ENCODE assay signal across 2 cellular contexts in the genomic region with DNA sequence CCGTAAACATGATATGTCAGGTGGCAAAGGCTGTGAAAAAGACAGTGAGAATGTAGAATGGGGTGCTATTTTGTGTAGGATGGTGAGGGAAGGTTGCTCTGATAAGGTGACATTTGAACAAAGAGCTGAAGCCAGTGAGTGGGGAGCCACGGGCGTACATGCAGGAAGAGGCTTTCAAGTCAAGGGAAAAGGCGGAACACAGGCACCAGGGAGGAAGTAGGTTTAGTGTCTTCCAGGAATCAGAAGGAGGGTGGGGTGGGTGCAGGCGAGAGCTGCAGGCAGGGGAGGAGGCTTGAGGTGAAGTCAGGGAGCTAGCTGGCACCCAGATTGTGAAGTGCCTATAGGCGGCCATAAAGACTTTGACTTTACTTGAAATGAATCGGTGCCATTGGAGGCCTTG.
TF ChIP-seq lines count a peak whose summit lies in the region.

No MANE protein-coding gene starts in this region.

TF ChIP-seq in liver, 16 proteins besides CTCF, POLR2A, EP300 and RAD21 (continued from another document):
- TF ChIP-seq, protein P1, sequence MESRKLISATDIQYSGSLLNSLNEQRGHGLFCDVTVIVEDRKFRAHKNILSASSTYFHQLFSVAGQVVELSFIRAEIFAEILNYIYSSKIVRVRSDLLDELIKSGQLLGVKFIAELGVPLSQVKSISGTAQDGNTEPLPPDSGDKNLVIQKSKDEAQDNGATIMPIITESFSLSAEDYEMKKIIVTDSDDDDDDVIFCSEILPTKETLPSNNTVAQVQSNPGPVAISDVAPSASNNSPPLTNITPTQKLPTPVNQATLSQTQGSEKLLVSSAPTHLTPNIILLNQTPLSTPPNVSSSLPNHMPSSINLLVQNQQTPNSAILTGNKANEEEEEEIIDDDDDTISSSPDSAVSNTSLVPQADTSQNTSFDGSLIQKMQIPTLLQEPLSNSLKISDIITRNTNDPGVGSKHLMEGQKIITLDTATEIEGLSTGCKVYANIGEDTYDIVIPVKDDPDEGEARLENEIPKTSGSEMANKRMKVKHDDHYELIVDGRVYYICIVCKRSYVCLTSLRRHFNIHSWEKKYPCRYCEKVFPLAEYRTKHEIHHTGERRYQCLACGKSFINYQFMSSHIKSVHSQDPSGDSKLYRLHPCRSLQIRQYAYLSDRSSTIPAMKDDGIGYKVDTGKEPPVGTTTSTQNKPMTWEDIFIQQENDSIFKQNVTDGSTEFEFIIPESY (IDR thresholded peaks at IDR 0.05): no peak
- TF ChIP-seq TAF1 (conservative IDR thresholded peaks at IDR 0.05) (no peak), FOXA1 (IDR thresholded peaks at IDR 0.05) (no peak), EGR1 (IDR thresholded peaks at IDR 0.05; ENCODE audit: low read depth in 2 of 2) (no peak), HNF4G (IDR thresholded peaks at IDR 0.05) (no peak), SP1 (IDR thresholded peaks at IDR 0.05) (no peak), HNF4A (conservative IDR thresholded peaks at IDR 0.05) (no peak)
- TF ChIP-seq, protein P2, sequence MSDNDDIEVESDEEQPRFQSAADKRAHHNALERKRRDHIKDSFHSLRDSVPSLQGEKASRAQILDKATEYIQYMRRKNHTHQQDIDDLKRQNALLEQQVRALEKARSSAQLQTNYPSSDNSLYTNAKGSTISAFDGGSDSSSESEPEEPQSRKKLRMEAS (IDR thresholded peaks at IDR 0.05): no peak
- TF ChIP-seq, protein P3, sequence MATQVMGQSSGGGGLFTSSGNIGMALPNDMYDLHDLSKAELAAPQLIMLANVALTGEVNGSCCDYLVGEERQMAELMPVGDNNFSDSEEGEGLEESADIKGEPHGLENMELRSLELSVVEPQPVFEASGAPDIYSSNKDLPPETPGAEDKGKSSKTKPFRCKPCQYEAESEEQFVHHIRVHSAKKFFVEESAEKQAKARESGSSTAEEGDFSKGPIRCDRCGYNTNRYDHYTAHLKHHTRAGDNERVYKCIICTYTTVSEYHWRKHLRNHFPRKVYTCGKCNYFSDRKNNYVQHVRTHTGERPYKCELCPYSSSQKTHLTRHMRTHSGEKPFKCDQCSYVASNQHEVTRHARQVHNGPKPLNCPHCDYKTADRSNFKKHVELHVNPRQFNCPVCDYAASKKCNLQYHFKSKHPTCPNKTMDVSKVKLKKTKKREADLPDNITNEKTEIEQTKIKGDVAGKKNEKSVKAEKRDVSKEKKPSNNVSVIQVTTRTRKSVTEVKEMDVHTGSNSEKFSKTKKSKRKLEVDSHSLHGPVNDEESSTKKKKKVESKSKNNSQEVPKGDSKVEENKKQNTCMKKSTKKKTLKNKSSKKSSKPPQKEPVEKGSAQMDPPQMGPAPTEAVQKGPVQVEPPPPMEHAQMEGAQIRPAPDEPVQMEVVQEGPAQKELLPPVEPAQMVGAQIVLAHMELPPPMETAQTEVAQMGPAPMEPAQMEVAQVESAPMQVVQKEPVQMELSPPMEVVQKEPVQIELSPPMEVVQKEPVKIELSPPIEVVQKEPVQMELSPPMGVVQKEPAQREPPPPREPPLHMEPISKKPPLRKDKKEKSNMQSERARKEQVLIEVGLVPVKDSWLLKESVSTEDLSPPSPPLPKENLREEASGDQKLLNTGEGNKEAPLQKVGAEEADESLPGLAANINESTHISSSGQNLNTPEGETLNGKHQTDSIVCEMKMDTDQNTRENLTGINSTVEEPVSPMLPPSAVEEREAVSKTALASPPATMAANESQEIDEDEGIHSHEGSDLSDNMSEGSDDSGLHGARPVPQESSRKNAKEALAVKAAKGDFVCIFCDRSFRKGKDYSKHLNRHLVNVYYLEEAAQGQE (IDR thresholded peaks at IDR 0.05): no peak

TF ChIP-seq in HepG2, 621 proteins besides CTCF, POLR2A, EP300 and RAD21 (continued from another document):
- TF ChIP-seq ZNF550 (CRISPR knock-in tag; IDR thresholded peaks at IDR 0.05; ENCODE audit: borderline replicate concordance) (no peak), ZSCAN21 (CRISPR knock-in tag; IDR thresholded peaks at IDR 0.05; ENCODE audit: borderline replicate concordance) (no peak), ZFP1 (CRISPR knock-in tag; IDR thresholded peaks at IDR 0.05) (no peak)
- TF ChIP-seq, protein P4, sequence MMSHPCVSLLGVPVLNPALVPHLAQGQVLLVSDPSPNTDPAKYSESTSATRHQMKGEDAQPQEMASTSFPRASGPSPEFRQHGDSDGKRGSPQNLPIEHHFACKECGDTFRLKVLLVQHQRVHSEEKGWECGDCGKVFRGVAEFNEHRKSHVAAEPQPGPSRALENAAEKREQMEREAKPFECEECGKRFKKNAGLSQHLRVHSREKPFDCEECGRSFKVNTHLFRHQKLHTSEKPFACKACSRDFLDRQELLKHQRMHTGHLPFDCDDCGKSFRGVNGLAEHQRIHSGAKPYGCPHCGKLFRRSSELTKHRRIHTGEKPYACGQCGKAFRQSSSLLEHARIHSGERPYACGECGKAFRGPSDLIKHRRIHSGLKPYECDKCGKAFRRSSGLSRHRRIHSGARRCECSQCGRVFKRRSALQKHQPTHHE (CRISPR knock-in tag; IDR thresholded peaks at IDR 0.05; ENCODE audit: borderline replicate concordance): no peak
TF ChIP-seq in HepG2: peak in this region for 0.
